34 cellular contexts compared by ENCODE assay signal in the genomic region with DNA sequence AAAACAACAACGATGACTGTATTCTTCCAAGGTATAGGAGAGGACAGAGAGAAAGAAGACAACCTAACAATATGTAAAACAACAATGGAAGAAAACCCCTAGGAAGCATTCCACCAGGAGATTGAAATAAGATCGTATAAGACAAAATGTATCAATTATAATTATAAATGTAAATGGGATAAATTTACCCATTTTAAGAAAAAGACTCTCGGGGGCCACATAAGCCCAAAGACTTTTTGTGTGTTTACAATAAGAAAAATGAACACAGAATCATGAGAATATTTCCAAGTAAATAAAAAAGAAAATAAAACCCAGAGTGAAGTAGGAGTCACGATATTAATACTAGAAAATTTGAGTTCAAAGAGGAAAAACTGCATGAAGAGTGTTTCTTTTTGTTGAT.
"Had no signal": no experiment of that assay in that cellular context is flagged by ENCODE, and none has a peak within 500 bp of the region (broad histone marks: within the 10 kb centered on the region; RNA-seq: fewer than 3 reads in every experiment).

No MANE protein-coding gene starts in this region.

- H3K27me3 ChIP-seq: MG63 had no signal

- H3K36me3 ChIP-seq: MG63 had no signal

- DNase-seq: Karpas-422, Kasumi-1, MG63, MM.1S, MV-4-11, NCI-H1048, NCI-H1092, NCI-H1092 treated with DMSO at 0.1 percent for 48 hours, NCI-H1105, NCI-H1105 treated with DMSO at 0.1 percent for 48 hours, NCI-H1417, NCI-H1417 treated with DMSO at 0.1 percent for 48 hours, NCI-H1436, NCI-H1436 treated with DMSO at 0.1 percent for 48 hours, NCI-H146, NCI-H1694, NCI-H1694 treated with DMSO at 0.1 percent for 48 hours, NCI-H187, NCI-H187 treated with DMSO at 0.1 percent for 48 hours, NCI-H1930, NCI-H2029, NCI-H2029 treated with DMSO at 0.1 percent for 48 hours, NCI-H2081, NCI-H2081 treated with DMSO at 0.1 percent for 48 hours, NCI-H2107, NCI-H2171, NCI-H2171 treated with DMSO at 0.1 percent for 48 hours, NCI-H2227 treated with DMSO at 0.1 percent for 48 hours, NCI-H226, NCI-H345, NCI-H446, NCI-H446 treated with DMSO at 0.1 percent for 48 hours, NCI-H510A, NCI-H510A treated with DMSO at 0.1 percent for 48 hours had no signal

- H3K4me3 ChIP-seq: MG63 had no signal
